In genomic region chr5:93576994-93577575, GRCh38 we compare ENCODE assay signal across 19 cellular contexts. TPM values are rescaled to one million over a fixed set of nuclear protein-coding genes. Genes with fewer than 3 reads are reported as not detected.
DNase-seq lines count a peak whose midpoint lies in the region; TF ChIP-seq lines count a peak whose summit lies in the region.
"Had no signal": no experiment of that assay in that cellular context is flagged by ENCODE, and none has a peak within 500 bp of the region (broad histone marks: within the 10 kb centered on the region; RNA-seq: fewer than 3 reads in every experiment).

No MANE protein-coding gene starts in this region.

- H3K14ac ChIP-seq in mesenchymal stem cell (ENCODE audit: low read length in 2 of 2) = no peak overlapping the region

- 60% methylated on average over 7 of the region's 7 CpGs for WGBS in mesenchymal stem cell

- H3K18ac ChIP-seq in mesenchymal stem cell (ENCODE audit: low read depth in 1 of 2, low read length in 2 of 2) = peak overlapping the region in 1 of 2 experiments; percentile 17

- no peak overlapping the region for H4K8ac ChIP-seq in mesenchymal stem cell (ENCODE audit: low read length)

- H4K91ac ChIP-seq in mesenchymal stem cell (ENCODE audit: low read length) = peak overlapping the region; percentile 31

- H3K4me3 ChIP-seq in NB4 (ENCODE audit: low read depth, low read length) = no peak overlapping the region
- no peak overlapping the region for H3K4me3 ChIP-seq in brain microvascular endothelial cell (ENCODE audit: low read depth, low read length)
- no peak overlapping the region for H3K4me3 ChIP-seq in mesenchymal stem cell (ENCODE audit: insufficient read depth in 1 of 2, low read depth in 1 of 2, low read length in 2 of 2)
- H3K4me3 ChIP-seq in uterus = no peak overlapping the region
- H3K4me3 ChIP-seq: HAP-1, mucosa of descending colon, SJCRH30 had no signal

- TF ChIP-seq CTCF in NB4 (IDR thresholded peaks at IDR 0.05; ENCODE audit: low read depth, low read length) (no peak), brain microvascular endothelial cell (IDR thresholded peaks at IDR 0.05; ENCODE audit: low read depth, low read length, missing control alignments) (no peak), uterus (IDR thresholded peaks at IDR 0.05) (no peak)

- intact Hi-C loops in uterus (cut with DNase I; ENCODE audit: low total_unique reads) = loop anchor here (5.0 kb wide), 1 partner anchor 45 kb away; no protein-coding TSS in a partner anchor

- no peak overlapping the region for H2AFZ ChIP-seq in mesenchymal stem cell (ENCODE audit: low read depth, low read length)

- peaks cover 12% of the 10 kb centered on the region for H3K79me1 ChIP-seq in mesenchymal stem cell (replicated peaks; ENCODE audit: low read length, poor library complexity, severe bottlenecking)

- H3K9me3 ChIP-seq in mesenchymal stem cell (ENCODE audit: control insufficient read depth, low read length) (no peaks in the 10 kb centered on the region), uterus (no peaks in the 10 kb centered on the region)
- H3K9me3 ChIP-seq: HAP-1, mucosa of descending colon, SJCRH30 had no signal

- TF ChIP-seq POLR2A in NB4 (IDR thresholded peaks at IDR 0.05; ENCODE audit: extremely low read depth, insufficient read length) = no peak
- no peak for TF ChIP-seq POLR2A in uterus (IDR thresholded peaks at IDR 0.05)

- H2BK12ac ChIP-seq in mesenchymal stem cell (ENCODE audit: low read length in 2 of 2) = peak overlapping the region; percentile 39 to 78

- H3K23ac ChIP-seq in mesenchymal stem cell (ENCODE audit: low read length in 2 of 2) = no peak overlapping the region

- no peak overlapping the region for H2BK5ac ChIP-seq in mesenchymal stem cell (ENCODE audit: low read depth, low read length, poor library complexity, severe bottlenecking)

- peak overlapping the region; percentile 62 for H2BK120ac ChIP-seq in mesenchymal stem cell (ENCODE audit: low read depth, low read length)

- H3K4me1 ChIP-seq in mesenchymal stem cell (ENCODE audit: control insufficient read depth, insufficient read depth, low read depth, low read length) (peaks cover 22% of the 10 kb centered on the region), uterus (no peaks in the 10 kb centered on the region)
- H3K4me1 ChIP-seq: SJCRH30 had no signal

- no peak overlapping the region for H2BK15ac ChIP-seq in mesenchymal stem cell (ENCODE audit: low read depth, poor library complexity, severe bottlenecking)

- H2AK5ac ChIP-seq in mesenchymal stem cell (ENCODE audit: low read length, severe bottlenecking) = no peak overlapping the region

- H3K9ac ChIP-seq in mesenchymal stem cell (ENCODE audit: low read length) = no peak overlapping the region

- H3K36me3 ChIP-seq in brain microvascular endothelial cell (replicated peaks) (peaks cover 15% of the 10 kb centered on the region), mesenchymal stem cell (ENCODE audit: control insufficient read depth in 1 of 2, insufficient read depth in 2 of 2, low read depth in 1 of 2, low read length in 2 of 2) (no peaks in the 10 kb centered on the region), uterus (no peaks in the 10 kb centered on the region)
- H3K36me3 ChIP-seq: HAP-1, SJCRH30 had no signal

- peak overlapping the region; percentile 5 for H3K27ac ChIP-seq in brain microvascular endothelial cell
- H3K27ac ChIP-seq in mesenchymal stem cell (ENCODE audit: low read length, poor library complexity, severe bottlenecking) = no peak overlapping the region
- H3K27ac ChIP-seq in uterus = peak overlapping the region; percentile 90 to 92
- H3K27ac ChIP-seq: SJCRH30 had no signal

- H3K27me3 ChIP-seq in brain microvascular endothelial cell (replicated peaks) (no peaks in the 10 kb centered on the region), mesenchymal stem cell (ENCODE audit: control insufficient read depth in 1 of 2, insufficient read depth in 1 of 2, low read length in 2 of 2) (peaks cover 4 to 29% of the 10 kb centered on the region in 2 experiments), uterus (no peaks in the 10 kb centered on the region)
- H3K27me3 ChIP-seq: SJCRH30 had no signal

- H3K4ac ChIP-seq in mesenchymal stem cell (ENCODE audit: low read depth in 1 of 2, low read length in 2 of 2) = peak overlapping the region in 1 of 2 experiments; percentile 40

- DNase-seq in NB4 (ENCODE audit: low read depth) = peak; percentile 73
- DNase-seq in brain microvascular endothelial cell = no peak
- no peak for DNase-seq in mesenchymal stem cell
- DNase-seq in uterus = peak in 1 of 2 donors; percentile 16
- DNase-seq in NCI-H2196 (lab: John Stamatoyannopoulos, UW; ENCODE audit: unreplicated experiment) = no peak
- DNase-seq in SKM-1 (lab: John Stamatoyannopoulos, UW; ENCODE audit: unreplicated experiment) = no peak
- DNase-seq in NCI-H1048 (lab: John Stamatoyannopoulos, UW) = no peak
- DNase-seq: activated CD4-positive, alpha-beta T cell treated with anti-CD3 and anti-CD28 coated beads for 4 hours; activated effector memory CD4-positive, alpha-beta T cell treated with Interleukin-2 at 50 U/mL for 16 hours; amniotic stem cell; hypothalamus; left cardiac atrium; mucosa of descending colon; NCI-H187 treated with DMSO at 0.1 percent for 48 hours; NCI-H510A treated with DMSO at 0.1 percent for 48 hours; SJCRH30; substantia nigra; T-helper 9 cell had no signal

- in situ Hi-C loops in brain microvascular endothelial cell (cut with HindIII; ENCODE audit: low pct_ligation_motif_present, low sequenced_read_pairs) = no loop called here

- no peak overlapping the region for H3K4me2 ChIP-seq in mesenchymal stem cell (ENCODE audit: low read length, poor library complexity, severe bottlenecking)

RNA-seq across cellular contexts. Expression of gene NR2F1-AS1, which starts 3.9 kb away (rescaled TPM):
- polyA plus RNA-seq in mesenchymal stem cell (2013, experiment 1 of 2) = 49.8 TPM
- polyA plus RNA-seq in mesenchymal stem cell (2013, experiment 2 of 2) = 50.1 TPM
- total RNA-seq in uterus = 10 to 100 TPM in 3 of 4 donors, 1 to 10 TPM in 1; 4.4 to 46.1 (median 19.9) TPM

RNA-seq across cellular contexts. Expression of gene NR2F1, which starts 5.9 kb away (rescaled TPM):
- 206 TPM for polyA plus RNA-seq in mesenchymal stem cell (2013, experiment 1 of 2)
- 191 TPM for polyA plus RNA-seq in mesenchymal stem cell (2013, experiment 2 of 2)
- 10 to 100 TPM; 26.8 to 55.0 (median 40.6) TPM for total RNA-seq in uterus
